15 cellular contexts compared by ENCODE assay signal in the genomic region with DNA sequence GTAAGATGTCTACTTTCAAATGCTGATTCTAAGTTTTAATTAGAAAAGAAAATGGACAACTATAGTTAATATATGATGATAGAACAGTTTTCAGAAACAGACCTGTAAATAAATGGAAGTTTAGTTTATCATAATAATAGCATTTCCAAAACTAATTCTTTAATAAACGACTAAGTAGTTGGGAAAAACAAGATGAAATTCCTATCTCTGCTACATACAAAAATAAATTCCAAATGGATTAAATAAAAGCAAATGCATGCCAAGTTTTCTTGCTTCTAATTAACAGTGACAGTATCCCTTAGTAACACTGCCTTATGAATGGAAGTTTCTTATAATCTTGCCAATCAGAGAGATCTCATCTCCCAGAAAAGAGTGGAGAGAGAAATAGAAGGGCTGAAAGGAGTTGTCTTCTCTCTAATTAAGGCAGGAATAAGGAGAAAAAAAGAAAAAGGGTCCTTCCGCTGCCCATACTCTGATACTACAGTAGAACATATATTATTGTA.
DNase-seq lines count a peak whose midpoint lies in the region; FAIRE-seq and TF ChIP-seq lines count a peak whose summit lies in the region.
"Had no signal": no experiment of that assay in that cellular context is flagged by ENCODE, and none has a peak within 500 bp of the region (broad histone marks: within the 10 kb centered on the region; RNA-seq: fewer than 3 reads in every experiment).

No MANE protein-coding gene starts in this region.

- no peaks in the 10 kb centered on the region for H3K36me3 Mint-ChIP-seq in astrocyte (ENCODE audit: low read depth, unreplicated experiment)
- H3K36me3 Mint-ChIP-seq: CD14-positive monocyte; stimulated activated effector memory CD8-positive, alpha-beta T cell treated with anti-CD3 and anti-CD28 coated beads, Interleukin-12 subunit alpha, Interleukin-12 subunit beta, amount 100 ng/mL, for 72 hours had no signal

- intact Hi-C loops in spleen (cut with DNase I; ENCODE audit: low total_unique reads) = no loop called here

- H3K4me3 Mint-ChIP-seq in astrocyte (ENCODE audit: unreplicated experiment) = no peak overlapping the region
- H3K4me3 Mint-ChIP-seq: CD14-positive monocyte; stimulated activated effector memory CD8-positive, alpha-beta T cell treated with anti-CD3 and anti-CD28 coated beads, Interleukin-12 subunit alpha, Interleukin-12 subunit beta, amount 100 ng/mL, for 72 hours had no signal

- H3K4me2 ChIP-seq in astrocyte (ENCODE audit: low read length) = peak overlapping the region; percentile 40

- H3K9me3 Mint-ChIP-seq in astrocyte (ENCODE audit: unreplicated experiment) = peaks cover 4% of the 10 kb centered on the region

- TF ChIP-seq CTCF in astrocyte (IDR thresholded peaks at IDR 0.05; ENCODE audit: insufficient read depth, low read depth, low read length) (no peak), right atrium auricular region (IDR thresholded peaks at IDR 0.05) (no peak), spleen (IDR thresholded peaks at IDR 0.05 in 8 of 11, conservative IDR thresholded peaks at IDR 0.05 in 3 of 11) (no peak), Peyer's patch (IDR thresholded peaks at IDR 0.05) (no peak)

- no peaks in the 10 kb centered on the region for H3K4me1 Mint-ChIP-seq in astrocyte (ENCODE audit: low read depth, unreplicated experiment)
- H3K4me1 Mint-ChIP-seq: CD14-positive monocyte; stimulated activated effector memory CD8-positive, alpha-beta T cell treated with anti-CD3 and anti-CD28 coated beads, Interleukin-12 subunit alpha, Interleukin-12 subunit beta, amount 100 ng/mL, for 72 hours had no signal

- H2AFZ ChIP-seq in astrocyte (ENCODE audit: low read depth, low read length) = no peak overlapping the region

- H3K27me3 ChIP-seq in astrocyte (ENCODE audit: insufficient read depth, low read length) (no peaks in the 10 kb centered on the region), right atrium auricular region (no peaks in the 10 kb centered on the region), spleen (replicated peaks in 1 of 7) (peaks cover 0 to 10% (median 0%) of the 10 kb centered on the region in 7 donors), Peyer's patch (no peaks in the 10 kb centered on the region)
- H3K27me3 ChIP-seq: neutrophil had no signal

- H3K4me3 ChIP-seq in astrocyte (ENCODE audit: insufficient read depth, low read depth, low read length) (no peak overlapping the region), right atrium auricular region (no peak overlapping the region), spleen (no peak overlapping the region), Peyer's patch (no peak overlapping the region)
- H3K4me3 ChIP-seq: gastrocnemius medialis had no signal

- no peaks in the 10 kb centered on the region for H3K79me2 ChIP-seq in astrocyte (ENCODE audit: insufficient read depth, low read length)

- no peaks in the 10 kb centered on the region for H3K9me3 ChIP-seq in astrocyte (ENCODE audit: insufficient read depth, low read depth, low read length)
- no peaks in the 10 kb centered on the region for H3K9me3 ChIP-seq in right atrium auricular region
- peaks cover 0 to 2% (median 0%) of the 10 kb centered on the region in 8 donors for H3K9me3 ChIP-seq in spleen
- H3K9me3 ChIP-seq in Peyer's patch = no peaks in the 10 kb centered on the region
- H3K9me3 ChIP-seq: gastrocnemius medialis, neutrophil had no signal

- H3K27ac ChIP-seq in astrocyte (ENCODE audit: low read depth, low read length) (peak overlapping the region; percentile 79), right atrium auricular region (peak overlapping the region; percentile 10 to 66), spleen (peak overlapping the region in 6 of 8 donors; percentile 16 to 68 (median 50)), Peyer's patch (peak overlapping the region in 1 of 4 donors; percentile 60), substantia nigra (ENCODE audit: low read depth, low read length, poor library complexity, severe bottlenecking) (no peak overlapping the region)
- H3K27ac ChIP-seq: neutrophil had no signal

- no peaks in the 10 kb centered on the region for H4K20me1 ChIP-seq in astrocyte (ENCODE audit: insufficient read depth, low read length)

- no peak for FAIRE-seq in astrocyte (lab: Jason Lieb, UNC)

- DNase-seq in G401 (ENCODE audit: low spot score) (peak; percentile 5), astrocyte (ENCODE audit: low read depth) (peak; percentile 61), right atrium auricular region (ENCODE audit: low spot score) (no peak), spleen (no peak), ureter (ENCODE audit: low spot score) (no peak), Peyer's patch (no peak), substantia nigra (lab: John Stamatoyannopoulos, UW) (no peak)
- no peak for DNase-seq in activated effector memory CD4-positive, alpha-beta T cell treated with anti-CD3 and anti-CD28 coated beads, Interleukin-2, amount 50 U/mL, for 16 hours
- DNase-seq: activated CD4-positive, alpha-beta T cell treated with anti-CD3 and anti-CD28 coated beads for 48 hours; activated effector memory CD4-positive, alpha-beta T cell treated with Interleukin-2 at 50 U/mL for 16 hours; NCI-H774 had no signal

- H3K9ac ChIP-seq in astrocyte (ENCODE audit: low read length) = peak overlapping the region; percentile 42

- H3K36me3 ChIP-seq in astrocyte (ENCODE audit: insufficient read depth, low read length) (no peaks in the 10 kb centered on the region), right atrium auricular region (no peaks in the 10 kb centered on the region), spleen (no peaks in the 10 kb centered on the region), Peyer's patch (no peaks in the 10 kb centered on the region)
- H3K36me3 ChIP-seq: gastrocnemius medialis, neutrophil had no signal

- H3K27me3 Mint-ChIP-seq in astrocyte (ENCODE audit: low read depth, unreplicated experiment) = peaks cover 6% of the 10 kb centered on the region

- TF ChIP-seq POLR2A in spleen (IDR thresholded peaks at IDR 0.05) = no peak
- no peak for TF ChIP-seq POLR2A in Peyer's patch (IDR thresholded peaks at IDR 0.05)

- in situ Hi-C loops in G401 (cut with HindIII; ENCODE audit: low sequenced_read_pairs) = no loop called here

- no peak overlapping the region for H3K27ac Mint-ChIP-seq in astrocyte (ENCODE audit: unreplicated experiment)
- H3K27ac Mint-ChIP-seq: CD14-positive monocyte; stimulated activated effector memory CD8-positive, alpha-beta T cell treated with anti-CD3 and anti-CD28 coated beads, Interleukin-12 subunit alpha, Interleukin-12 subunit beta, amount 100 ng/mL, for 72 hours had no signal

- 71 to 86% (median 81%) methylated on average over 2 of the region's 2 CpGs for WGBS in spleen, 5 donors

- H3K4me1 ChIP-seq in astrocyte (ENCODE audit: insufficient read depth, low read length) (peaks cover 17% of the 10 kb centered on the region), right atrium auricular region (peaks cover 0 to 11% of the 10 kb centered on the region in 2 donors), spleen (peaks cover 0 to 4% (median 0%) of the 10 kb centered on the region in 6 donors), Peyer's patch (no peaks in the 10 kb centered on the region)

Comparison
In these comparisons a context has a peak if more than half of its experiments do, and no peak if none do; other contexts are left out.
1. DNase-seq: peak in G401 (single experiment) and astrocyte (single experiment); none in right atrium auricular region (single experiment), spleen (single experiment), ureter (single experiment), activated effector memory CD4-positive, alpha-beta T cell treated with anti-CD3 and anti-CD28 coated beads, Interleukin-2, amount 50 U/mL, for 16 hours (single experiment), Peyer's patch (0 of 3) and substantia nigra (0 of 49).